In the genomic region with DNA sequence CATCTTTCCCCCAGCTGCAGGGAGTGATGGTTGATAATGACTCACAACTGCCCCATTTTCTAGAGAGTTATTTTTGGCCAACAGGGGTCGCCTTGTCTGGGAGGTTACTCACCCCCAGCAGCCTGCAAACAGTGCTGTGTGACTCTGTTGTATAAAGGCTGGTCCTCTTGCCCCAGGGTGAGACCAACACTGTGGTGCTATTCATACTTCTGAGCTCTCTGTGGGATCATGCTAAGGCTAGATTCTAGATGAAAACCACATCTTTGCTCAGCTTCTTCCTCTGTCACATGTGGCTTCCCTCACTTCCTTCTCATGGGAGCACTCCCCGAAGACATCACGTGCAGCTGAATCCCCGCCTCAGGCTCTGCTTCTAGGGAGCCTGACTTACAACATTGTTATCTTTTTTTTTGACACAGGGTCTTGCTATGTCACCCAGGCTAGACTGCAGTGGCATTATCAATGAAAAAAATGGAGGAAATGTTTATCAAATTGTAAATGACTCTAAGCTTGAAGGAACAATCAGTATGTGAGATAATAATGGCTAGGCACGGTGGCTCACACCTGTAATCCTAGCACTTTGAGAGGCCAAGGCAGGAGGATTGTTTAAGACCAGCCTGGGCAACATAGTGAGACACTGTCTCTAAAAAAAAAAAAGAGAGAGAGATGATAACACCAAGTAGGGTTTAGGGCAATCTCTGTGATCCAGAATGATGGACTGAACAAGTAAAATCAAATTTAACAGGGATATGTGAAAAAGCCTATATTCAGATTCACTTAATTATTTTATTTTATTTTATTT, we compare ENCODE assay signal across 8 cellular contexts. TPM values are rescaled to one million over a fixed set of nuclear protein-coding genes. Genes with fewer than 3 reads are reported as not detected.
A peak's percentile ranks its signal among the peaks of the same experiment; 100 is the strongest.
DNase-seq lines count a peak whose midpoint lies in the region; ATAC-seq and TF ChIP-seq lines count a peak whose summit lies in the region.

No MANE protein-coding gene starts in this region.

- CTCF ChIA-PET in AG04450 (lab: Charles Lee), result interaction anchor here (0.6 to 1.2 kb wide), 5 partner anchors 8 to 747 kb away, joined by 3 to 5 read pairs (median 4); no protein-coding TSS in a partner anchor

- H3K27me3 ChIP-seq in AG04450 (ENCODE audit: control insufficient read depth, insufficient read depth, low read length), result peaks cover 2% of the 10 kb centered on the region

- no peaks in the 10 kb centered on the region for H3K36me3 Mint-ChIP-seq in activated T-cell treated with anti-CD3 and anti-CD28 coated beads, Interleukin-2, amount 50 U/mL, for 72 hours (ENCODE audit: insufficient read depth in 2 of 2)

- H3K4me3 ChIP-seq in AG04450 (ENCODE audit: low read depth, low read length), result no peak overlapping the region

- H3K27ac ChIP-seq in AG04450 (ENCODE audit: low read depth, low read length), result no peak overlapping the region

- intact Hi-C loops in Right ventricle myocardium superior (cut with DNase I), result no loop called here

- peak; percentile 64 for ATAC-seq in GM21825 (IDR thresholded peaks at IDR 0.05; ENCODE audit: unreplicated experiment)
- ATAC-seq in activated T-cell treated with anti-CD3 and anti-CD28 coated beads, Interleukin-2, amount 50 U/mL, for 72 hours (replicated peaks in 1 of 2), result peak; percentile 99
- peak; percentile 64 for ATAC-seq in Right ventricle myocardium superior (ENCODE audit: poor library complexity)

- TF ChIP-seq CTCF in AG04450 (IDR thresholded peaks at IDR 0.05; ENCODE audit: low read depth, low read length), result peak; percentile 45

- peaks cover 25% of the 10 kb centered on the region for H3K4me1 Mint-ChIP-seq in activated T-cell treated with anti-CD3 and anti-CD28 coated beads, Interleukin-2, amount 50 U/mL, for 72 hours (ENCODE audit: low read depth)

- H3K4me3 Mint-ChIP-seq in activated T-cell treated with anti-CD3 and anti-CD28 coated beads, Interleukin-2, amount 50 U/mL, for 72 hours, result peak overlapping the region; percentile 3 to 6

- no peaks in the 10 kb centered on the region for H3K9me3 Mint-ChIP-seq in activated T-cell treated with anti-CD3 and anti-CD28 coated beads, Interleukin-2, amount 50 U/mL, for 72 hours

- DNase-seq in AG04450 (ENCODE audit: low read depth, low spot score) (no peak), RPMI7951 (ENCODE audit: low read depth) (peak; percentile 96), Right ventricle myocardium superior (peak; percentile 66), SHP77 (lab: John Stamatoyannopoulos, UW) (no peak), NCI-H1436 (lab: John Stamatoyannopoulos, UW) (no peak)
- DNase-seq in activated T-cell treated with anti-CD3 and anti-CD28 coated beads, Interleukin-2, amount 50 U/mL, for 72 hours, result peak; percentile 79
- peak; percentile 35 to 36 for DNase-seq in stimulated activated CD4-positive, alpha-beta T cell treated with anti-CD3 and anti-CD28 coated beads, Interleukin-1b, Interleukin-23, amount 100 ng/mL, for 1 hour (ENCODE audit: low read depth in 2 of 2)

- no peaks in the 10 kb centered on the region for H3K9me3 ChIP-seq in AG04450 (ENCODE audit: control insufficient read depth, insufficient read depth, low read length)

- POLR2A ChIA-PET in AG04450 (lab: Yijun Ruan, JAX), result interaction anchor here (1.5 kb wide), 1 partner anchor 9 kb away, joined by 4 read pairs; no protein-coding TSS in a partner anchor

- H3K27me3 Mint-ChIP-seq in activated T-cell treated with anti-CD3 and anti-CD28 coated beads, Interleukin-2, amount 50 U/mL, for 72 hours (ENCODE audit: low read depth), result no peaks in the 10 kb centered on the region

- peak overlapping the region; percentile 12 for H3K27ac Mint-ChIP-seq in activated T-cell treated with anti-CD3 and anti-CD28 coated beads, Interleukin-2, amount 50 U/mL, for 72 hours

RNA-seq across cellular contexts. Expression of gene SLC23A2, which starts 55.7 kb away (rescaled TPM):
- 17.9 TPM in 2 replicates for polyA plus RNA-seq in AG04450 (2011; rRNA removed)
- polyA minus RNA-seq in AG04450 (2011; rRNA and poly(A)+ RNA removed), result 28.5 and 41.9 TPM in 2 replicates
- total RNA-seq in RPMI7951 (2014; rRNA removed; shearing (Covaris generic)), result 13.9 and 14.9 TPM in 2 replicates
- 10 to 100 TPM; 21.4 to 22.2 TPM for total RNA-seq in activated T-cell treated with anti-CD3 and anti-CD28 coated beads, Interleukin-2, amount 50 U/mL, for 72 hours
- total RNA-seq in Right ventricle myocardium superior, result 5.5 TPM

RNA-seq across cellular contexts. Expression of gene TMEM230, which starts 55.9 kb away (rescaled TPM):
- polyA plus RNA-seq in AG04450 (2011; rRNA removed), result 181 and 209 TPM in 2 replicates
- 52.5 and 62.7 TPM in 2 replicates for polyA minus RNA-seq in AG04450 (2011; rRNA and poly(A)+ RNA removed)
- total RNA-seq in RPMI7951 (2014; rRNA removed; shearing (Covaris generic)), result 408 and 435 TPM in 2 replicates
- 10 to 100 TPM; 70.9 to 71.9 TPM for total RNA-seq in activated T-cell treated with anti-CD3 and anti-CD28 coated beads, Interleukin-2, amount 50 U/mL, for 72 hours
- 82.7 TPM for total RNA-seq in Right ventricle myocardium superior

Comparison
In these comparisons a context has a peak if more than half of its experiments do, and no peak if none do; other contexts are left out.
1. DNase-seq: peak in RPMI7951 (single experiment), activated T-cell treated with anti-CD3 and anti-CD28 coated beads, Interleukin-2, amount 50 U/mL, for 72 hours (2 of 2), Right ventricle myocardium superior (single experiment) and stimulated activated CD4-positive, alpha-beta T cell treated with anti-CD3 and anti-CD28 coated beads, Interleukin-1b, Interleukin-23, amount 100 ng/mL, for 1 hour (2 of 2); none in AG04450 (single experiment), SHP77 (0 of 2) and NCI-H1436 (single experiment).
2. Peak in every context shown above with its lines, with median percentiles within 50 percentile points of each other: ATAC-seq.